In genomic region chr6:39812496-39812852, GRCh38 we compare ENCODE assay signal across 17 cellular contexts. TPM values are rescaled to one million over a fixed set of nuclear protein-coding genes. Genes with fewer than 3 reads are reported as not detected.
DNase-seq lines count a peak whose midpoint lies in the region; ATAC-seq, FAIRE-seq and TF ChIP-seq lines count a peak whose summit lies in the region.
"Had no signal": no experiment of that assay in that cellular context is flagged by ENCODE, and none has a peak within 500 bp of the region (broad histone marks: within the 10 kb centered on the region; RNA-seq: fewer than 3 reads in every experiment).

No MANE protein-coding gene starts in this region.

- no peaks in the 10 kb centered on the region for H3K36me3 ChIP-seq in left ventricle myocardium inferior
- no peaks in the 10 kb centered on the region for H3K36me3 ChIP-seq in rectal smooth muscle tissue (ENCODE audit: control insufficient read depth, insufficient read depth, low read length)
- no peaks in the 10 kb centered on the region for H3K36me3 ChIP-seq in upper lobe of left lung
- no peaks in the 10 kb centered on the region for H3K36me3 ChIP-seq in MM.1S (replicated peaks; ENCODE audit: insufficient read depth, low read length)

- 67 to 70% methylated on average over 2 of the region's 2 CpGs for WGBS in upper lobe of left lung, 2 donors

- TF ChIP-seq EP300 in upper lobe of left lung (IDR thresholded peaks at IDR 0.05) = no peak

- TF ChIP-seq POLR2A in upper lobe of left lung (IDR thresholded peaks at IDR 0.05) = no peak

- H2AFZ ChIP-seq in MM.1S (ENCODE audit: low read length) = no peak overlapping the region

- no peaks in the 10 kb centered on the region for H3F3A ChIP-seq in MM.1S (ENCODE audit: insufficient read depth, low read length)

- H3K4me2 ChIP-seq in MM.1S (ENCODE audit: low read depth, low read length) = no peak overlapping the region

- H3K4me3 ChIP-seq in left ventricle myocardium inferior (no peak overlapping the region), rectal smooth muscle tissue (ENCODE audit: low read length) (no peak overlapping the region), upper lobe of left lung (no peak overlapping the region), MM.1S (ENCODE audit: low read length) (no peak overlapping the region)

- H3K9ac ChIP-seq in rectal smooth muscle tissue (ENCODE audit: low read length) (no peak overlapping the region), MM.1S (ENCODE audit: low read length) (no peak overlapping the region)

- no peaks in the 10 kb centered on the region for H3K27me3 ChIP-seq in left ventricle myocardium inferior (ENCODE audit: low read depth)
- no peaks in the 10 kb centered on the region for H3K27me3 ChIP-seq in rectal smooth muscle tissue (ENCODE audit: control insufficient read depth, insufficient read depth, low read length)
- no peaks in the 10 kb centered on the region for H3K27me3 ChIP-seq in upper lobe of left lung
- H3K27me3 ChIP-seq in MM.1S (replicated peaks; ENCODE audit: insufficient read depth, low read length) = no peaks in the 10 kb centered on the region

- H3K9me3 ChIP-seq in left ventricle myocardium inferior (replicated peaks) = no peaks in the 10 kb centered on the region
- H3K9me3 ChIP-seq in upper lobe of left lung = no peaks in the 10 kb centered on the region
- no peaks in the 10 kb centered on the region for H3K9me3 ChIP-seq in MM.1S (replicated peaks; ENCODE audit: insufficient read depth, low read length)

- TF ChIP-seq CTCF in left ventricle myocardium inferior (IDR thresholded peaks at IDR 0.05; ENCODE audit: borderline replicate concordance) (no peak), upper lobe of left lung (IDR thresholded peaks at IDR 0.05) (no peak), MM.1S (IDR thresholded peaks at IDR 0.05; ENCODE audit: low read length) (no peak)

- no peak for FAIRE-seq in GM19239 (lab: Jason Lieb, UNC)
- FAIRE-seq: H1 had no signal

- DNase-seq in NCI-H1417 (lab: John Stamatoyannopoulos, UW) = peak in 2 of 3 experiments; percentile 41 to 77
- no peak for DNase-seq in NCI-H1417 treated with DMSO at 0.1 percent for 48 hours (lab: John Stamatoyannopoulos, UW)
- no peak for DNase-seq in left ventricle myocardium inferior
- DNase-seq in upper lobe of left lung = no peak
- DNase-seq in GM19239 (ENCODE audit: insufficient read length, low spot score) = no peak
- no peak for DNase-seq in activated naive CD4-positive, alpha-beta T cell (lab: John Stamatoyannopoulos, UW)
- no peak for DNase-seq in MM.1S
- DNase-seq: activated CD4-positive, alpha-beta memory T cell treated with anti-CD3 and anti-CD28 coated beads for 36 hours; erythroblast; left cardiac atrium; naive thymus-derived CD4-positive, alpha-beta T cell; NCI-H1048; retina; stimulated activated CD4-positive, alpha-beta T cell treated with anti-CD3 and anti-CD28 coated beads, Interleukin-4, amount 100 ng/mL, for 1 hour had no signal

- peak; percentile 40 to 44 for ATAC-seq in upper lobe of left lung (ENCODE audit: low FRiP score in 2 of 2)
- ATAC-seq: naive thymus-derived CD4-positive, alpha-beta T cell had no signal

- H3K9me2 ChIP-seq in MM.1S (replicated peaks; ENCODE audit: insufficient read depth, low read length) = no peaks in the 10 kb centered on the region

- peaks cover 60% of the 10 kb centered on the region for H3K4me1 ChIP-seq in left ventricle myocardium inferior
- peaks cover 23% of the 10 kb centered on the region for H3K4me1 ChIP-seq in rectal smooth muscle tissue (ENCODE audit: control insufficient read depth, insufficient read depth, low read length)
- H3K4me1 ChIP-seq in upper lobe of left lung = peaks cover 9 to 29% (median 21%) of the 10 kb centered on the region in 4 donors
- peaks cover 14% of the 10 kb centered on the region for H3K4me1 ChIP-seq in MM.1S (ENCODE audit: low read length)

- no peaks in the 10 kb centered on the region for H3K79me2 ChIP-seq in MM.1S (ENCODE audit: low read length)

- H4K20me1 ChIP-seq in MM.1S (ENCODE audit: insufficient read depth, low read length) = no peaks in the 10 kb centered on the region

- H3K27ac ChIP-seq in left ventricle myocardium inferior (replicated peaks) (peak overlapping the region; percentile 58), rectal smooth muscle tissue (ENCODE audit: low read depth, low read length) (peak overlapping the region; percentile 11), upper lobe of left lung (peak overlapping the region; percentile 37 to 69 (median 44)), MM.1S (ENCODE audit: low read length) (no peak overlapping the region)
- H3K27ac ChIP-seq: 22Rv1 had no signal

- intact Hi-C loops in left ventricle myocardium inferior (cut with micrococcal nuclease) = no loop called here

RNA-seq across cellular contexts. Expression of gene DAAM2, which starts 20.3 kb away (rescaled TPM):
- total RNA-seq in left ventricle myocardium inferior (19.1 TPM), upper lobe of left lung (10 to 100 TPM; 21.0 to 81.7 (median 31.9) TPM)
- total RNA-seq: activated CD4-positive, alpha-beta memory T cell treated with anti-CD3 and anti-CD28 coated beads for 36 hours; naive thymus-derived CD4-positive, alpha-beta T cell had no signal

Comparison
In these comparisons a context has a peak if more than half of its experiments do, and no peak if none do; other contexts are left out.
1. DNase-seq: peak in NCI-H1417 (2 of 3); none in NCI-H1417 treated with DMSO at 0.1 percent for 48 hours (single experiment), left ventricle myocardium inferior (single experiment), upper lobe of left lung (0 of 2), GM19239 (single experiment), activated naive CD4-positive, alpha-beta T cell (0 of 4) and MM.1S (single experiment).